8 cellular contexts compared by ENCODE assay signal in the genomic region with DNA sequence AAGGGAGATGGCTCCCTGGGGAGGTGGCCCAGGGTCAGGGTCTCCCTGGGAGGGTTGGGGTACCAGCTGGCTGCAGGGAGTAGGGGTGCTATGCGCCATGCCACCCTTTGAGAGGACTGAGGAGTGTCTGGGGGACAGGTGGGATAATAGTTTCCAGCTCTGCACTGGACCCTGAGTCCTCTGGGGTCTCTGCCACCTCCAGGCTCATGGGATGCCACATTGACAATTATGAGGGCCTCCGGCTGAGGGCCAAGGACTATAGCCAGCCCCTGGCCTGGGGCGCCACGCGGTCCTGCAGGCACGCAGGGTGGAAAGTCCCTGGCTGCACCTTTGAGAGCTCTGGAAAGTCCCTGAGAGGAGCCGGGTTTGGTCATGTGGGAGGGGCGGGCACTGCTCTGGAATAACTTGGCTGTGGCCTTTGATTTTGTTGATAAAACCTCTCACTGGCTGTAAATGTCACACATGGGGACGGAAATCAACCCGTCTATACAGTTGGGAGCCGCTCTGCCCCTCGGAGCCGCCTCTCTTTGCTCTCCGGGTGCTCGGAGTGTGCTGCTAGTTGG. TPM values are rescaled to one million over a fixed set of nuclear protein-coding genes. Genes with fewer than 3 reads are reported as not detected.
DNase-seq lines count a peak whose midpoint lies in the region; ATAC-seq, FAIRE-seq and TF ChIP-seq lines count a peak whose summit lies in the region.

No MANE protein-coding gene starts in this region.

- no peaks in the 10 kb centered on the region for H3K27me3 ChIP-seq in keratinocyte (ENCODE audit: control insufficient read depth, extremely low read depth, insufficient read depth, low read length)

- TF ChIP-seq CTCF in keratinocyte (optimal IDR thresholded peaks at IDR 0.05 in 1 of 3, IDR thresholded peaks at IDR 0.05 in 1 of 3, conservative IDR thresholded peaks at IDR 0.05 in 1 of 3; ENCODE audit: extremely low read depth in 1 of 3, insufficient read depth in 2 of 3, low read length in 3 of 3), result no peak

- peaks cover 46% of the 10 kb centered on the region for H3K4me1 Mint-ChIP-seq in activated naive CD8-positive, alpha-beta T cell (ENCODE audit: low read depth)

- no peaks in the 10 kb centered on the region for H4K20me1 ChIP-seq in keratinocyte (ENCODE audit: control insufficient read depth, extremely low read depth, insufficient read depth, low read length)

- H3K79me2 ChIP-seq in keratinocyte (ENCODE audit: control insufficient read depth, insufficient read depth, low read length), result peaks cover 27% of the 10 kb centered on the region

- no peaks in the 10 kb centered on the region for H3K9me1 ChIP-seq in keratinocyte (ENCODE audit: control insufficient read depth, extremely low read depth, insufficient read depth, low read length)

- no peaks in the 10 kb centered on the region for H3K27me3 Mint-ChIP-seq in activated naive CD8-positive, alpha-beta T cell

- DNase-seq in COLO668 (lab: John Stamatoyannopoulos, UW; ENCODE audit: unreplicated experiment) (peak; percentile 85), RPMI7951 (ENCODE audit: low read depth) (peak; percentile 91), keratinocyte (ENCODE audit: low read depth, low spot score) (no peak), epidermal melanocyte (ENCODE audit: insufficient read length, low spot score) (no peak), NCI-H510A (lab: John Stamatoyannopoulos, UW) (no peak)
- peak; percentile 76 to 87 for DNase-seq in stimulated activated CD4-positive, alpha-beta T cell treated with anti-CD3 and anti-CD28 coated beads, Interleukin-4, amount 100 ng/mL, for 48 hours (ENCODE audit: low read depth in 2 of 2)

- H3K36me3 ChIP-seq in keratinocyte (ENCODE audit: control insufficient read depth in 2 of 2, extremely low read depth in 1 of 2, insufficient read depth in 2 of 2, low read length in 2 of 2), result peaks cover 13 to 37% of the 10 kb centered on the region in 2 experiments

- peaks cover 40% of the 10 kb centered on the region for H3K4me1 ChIP-seq in keratinocyte (ENCODE audit: control insufficient read depth, extremely low read depth, insufficient read depth, low read length)

- peak; percentile 50 for ATAC-seq in GM21723 (IDR thresholded peaks at IDR 0.05; ENCODE audit: unreplicated experiment)

- H3K9ac ChIP-seq in keratinocyte (ENCODE audit: control insufficient read depth, extremely low read depth, insufficient read depth, low read length), result peak overlapping the region; percentile 98

- H3K9me3 ChIP-seq in keratinocyte (ENCODE audit: control insufficient read depth, low read depth, low read length), result no peaks in the 10 kb centered on the region

- FAIRE-seq in keratinocyte (lab: Jason Lieb, UNC), result peak; percentile 44

- peak overlapping the region; percentile 2 to 63 (median 55) for H3K4me3 ChIP-seq in keratinocyte (ENCODE audit: control insufficient read depth in 2 of 3, extremely low read depth in 1 of 3, insufficient read depth in 2 of 3, low read depth in 1 of 3, low read length in 3 of 3)

- H2AFZ ChIP-seq in keratinocyte (ENCODE audit: control insufficient read depth, low read length), result peak overlapping the region; percentile 42

- peak overlapping the region; percentile 100 for H3K27ac ChIP-seq in keratinocyte (ENCODE audit: control insufficient read depth, insufficient read depth, low read length)

- dilution Hi-C loops in keratinocyte (cut with MboI; ENCODE audit: extremely low pct_ligation_motif_present, low sequenced_read_pairs), result no loop called here

- H3K4me2 ChIP-seq in keratinocyte (ENCODE audit: control insufficient read depth, extremely low read depth, insufficient read depth, low read depth, low read length), result peak overlapping the region; percentile 95

- peak overlapping the region; percentile 96 for H3K27ac Mint-ChIP-seq in activated naive CD8-positive, alpha-beta T cell

- H3K36me3 Mint-ChIP-seq in activated naive CD8-positive, alpha-beta T cell, result peaks cover 6% of the 10 kb centered on the region

- peak overlapping the region; percentile 84 for H3K4me3 Mint-ChIP-seq in activated naive CD8-positive, alpha-beta T cell

- no peaks in the 10 kb centered on the region for H3K9me3 Mint-ChIP-seq in activated naive CD8-positive, alpha-beta T cell (ENCODE audit: low read depth)

RNA-seq across cellular contexts. Expression of a gene that starts 16.0 kb away (rescaled TPM):
- 10.1 and 13.7 TPM in 2 replicates for total RNA-seq in RPMI7951 (2014; rRNA removed; shearing (Covaris generic))
- 9.9 to 12.9 TPM (median 10.6 TPM) in 3 replicates for polyA plus RNA-seq in keratinocyte
- polyA plus RNA-seq in keratinocyte (2011; ENCODE audit: low read depth), result 5.1 TPM
- 4.8 and 7.9 TPM in 2 replicates for polyA plus RNA-seq in keratinocyte (2011; cell fraction: cytosol; rRNA removed)
- polyA plus RNA-seq in keratinocyte (2011; cell fraction: nucleus; rRNA removed), result 15.2 and 19.4 TPM in 2 replicates
- 6.5 and 14.0 TPM in 2 replicates for polyA plus RNA-seq in keratinocyte (2012; ENCODE audit: low replicate concordance)
- 9.4 to 19.4 TPM (median 10.7 TPM) in 3 replicates for polyA minus RNA-seq in keratinocyte
- polyA minus RNA-seq in keratinocyte (2011; cell fraction: cytosol; rRNA and poly(A)+ RNA removed), result 14.6 TPM
- 9.9 and 14.0 TPM in 2 replicates for polyA minus RNA-seq in keratinocyte (2011; cell fraction: nucleus; rRNA and poly(A)+ RNA removed)

RNA-seq across cellular contexts. Expression of a gene that starts 36.2 kb away (rescaled TPM):
- 304 and 460 TPM in 2 replicates for total RNA-seq in RPMI7951 (2014; rRNA removed; shearing (Covaris generic))
- 329 to 354 TPM (median 343 TPM) in 3 replicates for polyA plus RNA-seq in keratinocyte
- polyA plus RNA-seq in keratinocyte (2011; ENCODE audit: low read depth), result 473 TPM
- polyA plus RNA-seq in keratinocyte (2011; cell fraction: cytosol; rRNA removed), result 240 and 419 TPM in 2 replicates
- polyA plus RNA-seq in keratinocyte (2011; cell fraction: nucleus; rRNA removed), result 203 and 230 TPM in 2 replicates
- polyA plus RNA-seq in keratinocyte (2012; ENCODE audit: low replicate concordance), result 312 and 449 TPM in 2 replicates
- polyA minus RNA-seq in keratinocyte, result 58.7 to 147 TPM (median 109 TPM) in 3 replicates
- 239 TPM for polyA minus RNA-seq in keratinocyte (2011; cell fraction: cytosol; rRNA and poly(A)+ RNA removed)
- polyA minus RNA-seq in keratinocyte (2011; cell fraction: nucleus; rRNA and poly(A)+ RNA removed), result 51.2 and 54.6 TPM in 2 replicates

RNA-seq across cellular contexts. Expression of a gene that starts 42.2 kb away (rescaled TPM):
- total RNA-seq in RPMI7951 (2014; rRNA removed; shearing (Covaris generic)), result 48.7 and 74.1 TPM in 2 replicates
- 23.0 to 47.2 TPM (median 34.5 TPM) in 3 replicates for polyA plus RNA-seq in keratinocyte
- polyA plus RNA-seq in keratinocyte (2011; ENCODE audit: low read depth), result 11.3 TPM
- polyA plus RNA-seq in keratinocyte (2011; cell fraction: cytosol; rRNA removed), result 15.5 and 43.2 TPM in 2 replicates
- polyA plus RNA-seq in keratinocyte (2011; cell fraction: nucleus; rRNA removed), result 37.0 and 53.7 TPM in 2 replicates
- 27.3 and 49.9 TPM in 2 replicates for polyA plus RNA-seq in keratinocyte (2012; ENCODE audit: low replicate concordance)
- 41.1 to 90.0 TPM (median 44.6 TPM) in 3 replicates for polyA minus RNA-seq in keratinocyte
- polyA minus RNA-seq in keratinocyte (2011; cell fraction: cytosol; rRNA and poly(A)+ RNA removed), result 151 TPM
- polyA minus RNA-seq in keratinocyte (2011; cell fraction: nucleus; rRNA and poly(A)+ RNA removed), result 27.7 and 39.5 TPM in 2 replicates

RNA-seq across cellular contexts. Expression of a gene that starts 42.7 kb away (rescaled TPM):
- not detected in 2 replicates for total RNA-seq in RPMI7951 (2014; rRNA removed; shearing (Covaris generic))
- 0.24 to 0.72 TPM (median 0.32 TPM) in 3 replicates for polyA plus RNA-seq in keratinocyte
- polyA plus RNA-seq in keratinocyte (2011; ENCODE audit: low read depth), result not detected
- polyA plus RNA-seq in keratinocyte (2011; cell fraction: cytosol; rRNA removed), result 0.42 TPM in 1 of 2 replicates, not detected in the other
- 0.74 and 1.0 TPM in 2 replicates for polyA plus RNA-seq in keratinocyte (2011; cell fraction: nucleus; rRNA removed)
- not detected in 2 replicates for polyA plus RNA-seq in keratinocyte (2012; ENCODE audit: low replicate concordance)
- not detected in 3 replicates for polyA minus RNA-seq in keratinocyte
- not detected for polyA minus RNA-seq in keratinocyte (2011; cell fraction: cytosol; rRNA and poly(A)+ RNA removed)
- polyA minus RNA-seq in keratinocyte (2011; cell fraction: nucleus; rRNA and poly(A)+ RNA removed), result not detected in 2 replicates

RNA-seq across cellular contexts. Expression of a gene that starts 49.7 kb away (rescaled TPM):
- total RNA-seq in RPMI7951 (2014; rRNA removed; shearing (Covaris generic)), result not detected in 2 replicates
- polyA plus RNA-seq in keratinocyte, result 0.22 TPM in 1 of 3 replicates, not detected in the others
- polyA plus RNA-seq in keratinocyte (2011; ENCODE audit: low read depth), result not detected
- polyA plus RNA-seq in keratinocyte (2011; cell fraction: cytosol; rRNA removed), result not detected in 2 replicates
- 0.18 and 0.81 TPM in 2 replicates for polyA plus RNA-seq in keratinocyte (2011; cell fraction: nucleus; rRNA removed)
- polyA plus RNA-seq in keratinocyte (2012; ENCODE audit: low replicate concordance), result not detected in 2 replicates
- polyA minus RNA-seq in keratinocyte, result not detected in 3 replicates
- polyA minus RNA-seq in keratinocyte (2011; cell fraction: cytosol; rRNA and poly(A)+ RNA removed), result not detected
- polyA minus RNA-seq in keratinocyte (2011; cell fraction: nucleus; rRNA and poly(A)+ RNA removed), result not detected in 2 replicates

Comparison
In these comparisons a context has a peak if more than half of its experiments do, and no peak if none do; other contexts are left out.
1. DNase-seq: peak in COLO668 (single experiment), RPMI7951 (single experiment) and stimulated activated CD4-positive, alpha-beta T cell treated with anti-CD3 and anti-CD28 coated beads, Interleukin-4, amount 100 ng/mL, for 48 hours (2 of 2); none in keratinocyte (single experiment), epidermal melanocyte (single experiment) and NCI-H510A (single experiment).